26 cellular contexts compared by ENCODE assay signal in the genomic region with DNA sequence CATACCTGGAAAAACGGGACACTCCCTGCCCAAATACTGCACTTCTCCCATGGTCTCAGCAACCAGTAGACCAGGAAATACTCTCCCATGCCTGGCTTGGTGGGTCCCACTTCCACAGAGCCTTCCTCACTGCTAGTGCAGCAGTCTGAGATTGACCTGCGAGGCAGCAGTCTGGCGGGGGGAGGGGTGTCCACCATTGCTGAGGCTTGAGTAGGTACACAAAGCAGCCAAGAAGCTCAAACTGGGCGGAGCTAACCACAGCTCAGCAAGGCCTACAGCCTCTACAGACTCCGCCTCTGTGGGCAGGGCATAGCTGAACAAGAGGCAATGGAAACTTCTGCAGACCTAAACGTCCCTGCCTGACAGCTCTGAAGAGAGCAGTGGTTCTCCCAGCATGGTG.
"Had no signal": no experiment of that assay in that cellular context is flagged by ENCODE, and none has a peak within 500 bp of the region (broad histone marks: within the 10 kb centered on the region; RNA-seq: fewer than 3 reads in every experiment).

No MANE protein-coding gene starts in this region.

- H3K4me3 Mint-ChIP-seq: activated B cell treated with CpG ODN at 0.5 μM for 24 hours; activated CD8-positive, alpha-beta T cell treated with anti-CD3 and anti-CD28 coated beads for 36 hours; activated naive CD8-positive, alpha-beta T cell; activated T-cell treated with anti-CD3 and anti-CD28 coated beads, Interleukin-2, amount 50 U/mL, for 4 hours; activated T-helper 17 cell treated with anti-CD3 and anti-CD28 coated beads, Interleukin-2, amount 50 U/mL, for 72 hours had no signal

- DNase-seq: activated B cell treated with CpG ODN at 0.5 μM for 24 hours; activated CD4-positive, alpha-beta T cell treated with anti-CD3 and anti-CD28 coated beads for 48 hours; activated CD4-positive, alpha-beta T cell treated with anti-CD3 and anti-CD28 coated beads, Interleukin-2, amount 50 U/mL, for 1 hour; activated CD4-positive, alpha-beta T cell treated with anti-CD3 and anti-CD28 coated beads, Interleukin-2, amount 50 U/mL, for 48 hours; activated CD8-positive, alpha-beta memory T cell treated with anti-CD3 and anti-CD28 coated beads for 24 hours; activated CD8-positive, alpha-beta T cell treated with anti-CD3 and anti-CD28 coated beads for 36 hours; activated effector memory CD4-positive, alpha-beta T cell treated with Interleukin-2 at 50 U/mL for 16 hours; activated gamma-delta T cell treated with Interleukin-2 at 50 U/mL for 16 hours; activated naive CD4-positive, alpha-beta T cell treated with anti-CD3 and anti-CD28 coated beads, Interleukin-2, amount 50 U/mL, for 16 hours; activated naive CD4-positive, alpha-beta T cell treated with Interleukin-2 at 50 U/mL for 16 hours; activated T-cell treated with anti-CD3 and anti-CD28 coated beads, Interleukin-2, amount 50 U/mL, for 4 hours; amniotic stem cell; anterior cingulate cortex; caudate nucleus; colonic mucosa; effector CD8-positive, alpha-beta T cell; foreskin fibroblast; head of caudate nucleus; T-helper 2 cell had no signal

- H3K4me3 ChIP-seq: colonic mucosa had no signal

- H3K27ac ChIP-seq: colonic mucosa, VCaP had no signal

- ATAC-seq: activated CD4-positive, CD25-positive, alpha-beta regulatory T cell treated with anti-CD3 and anti-CD28 coated beads, Interleukin-2, amount 50 U/mL, for 24 hours; activated CD8-positive, alpha-beta T cell treated with anti-CD3 and anti-CD28 coated beads for 36 hours; activated T-cell treated with anti-CD3 and anti-CD28 coated beads, Interleukin-2, amount 50 U/mL, for 4 hours; activated T-helper 17 cell treated with anti-CD3 and anti-CD28 coated beads, Interleukin-2, amount 50 U/mL, for 72 hours; esophagus mucosa had no signal

- H3K27ac Mint-ChIP-seq: activated B cell treated with CpG ODN at 0.5 μM for 24 hours; activated CD8-positive, alpha-beta T cell treated with anti-CD3 and anti-CD28 coated beads for 36 hours; activated naive CD8-positive, alpha-beta T cell; activated T-helper 17 cell treated with anti-CD3 and anti-CD28 coated beads, Interleukin-2, amount 50 U/mL, for 72 hours had no signal

- H3K4me1 Mint-ChIP-seq: activated B cell treated with CpG ODN at 0.5 μM for 24 hours; activated T-helper 17 cell treated with anti-CD3 and anti-CD28 coated beads, Interleukin-2, amount 50 U/mL, for 72 hours had no signal

- H3K9me3 ChIP-seq: colonic mucosa had no signal

- FAIRE-seq: astrocyte, frontal cortex had no signal

- H3K4me1 ChIP-seq: colonic mucosa had no signal

- H3K27me3 Mint-ChIP-seq: activated B cell treated with CpG ODN at 0.5 μM for 24 hours; activated CD8-positive, alpha-beta T cell treated with anti-CD3 and anti-CD28 coated beads for 36 hours; activated naive CD8-positive, alpha-beta T cell; activated T-helper 17 cell treated with anti-CD3 and anti-CD28 coated beads, Interleukin-2, amount 50 U/mL, for 72 hours had no signal

- H3K36me3 ChIP-seq: colonic mucosa had no signal

- H3K9me3 Mint-ChIP-seq: activated T-cell treated with anti-CD3 and anti-CD28 coated beads, Interleukin-2, amount 50 U/mL, for 4 hours had no signal

- H3K36me3 Mint-ChIP-seq: activated naive CD8-positive, alpha-beta T cell had no signal

- H3K27me3 ChIP-seq: colonic mucosa had no signal
